In the genomic region with DNA sequence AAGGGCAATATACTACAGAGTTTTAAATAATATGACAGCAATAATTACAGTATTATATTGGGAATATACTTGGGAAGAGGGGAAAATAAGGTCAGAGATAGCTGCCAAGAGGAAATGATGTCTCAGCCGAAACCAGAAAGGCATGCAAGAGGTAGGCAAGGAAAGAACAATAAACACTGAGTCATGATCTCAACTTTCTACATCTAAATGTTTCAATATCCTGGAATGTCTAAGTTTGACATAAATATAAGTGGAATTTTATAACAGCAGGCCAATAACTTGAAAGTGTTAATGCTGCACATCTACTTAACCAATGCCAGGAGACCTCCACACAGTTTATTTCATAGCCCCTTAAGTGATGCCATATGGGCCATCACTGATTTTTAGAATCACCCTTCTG, we compare ENCODE assay signal across 16 cellular contexts.
A peak's percentile ranks its signal among the peaks of the same experiment; 100 is the strongest.
DNase-seq lines count a peak whose midpoint lies in the region; ATAC-seq and TF ChIP-seq lines count a peak whose summit lies in the region.
"Had no signal": no experiment of that assay in that cellular context is flagged by ENCODE, and none has a peak within 500 bp of the region (broad histone marks: within the 10 kb centered on the region; RNA-seq: fewer than 3 reads in every experiment).

No MANE protein-coding gene starts in this region.

- no peak overlapping the region for H3K27ac ChIP-seq in testis
- H3K27ac ChIP-seq: C4-2B, neutrophil had no signal

- no peaks in the 10 kb centered on the region for H3K27me3 Mint-ChIP-seq in chondrocyte (ENCODE audit: low read depth)
- no peaks in the 10 kb centered on the region for H3K27me3 Mint-ChIP-seq in endothelial cell (ENCODE audit: unreplicated experiment)

- peak overlapping the region; percentile 84 for H3K27ac Mint-ChIP-seq in chondrocyte (ENCODE audit: unreplicated experiment)
- H3K27ac Mint-ChIP-seq in endothelial cell (ENCODE audit: unreplicated experiment) = no peak overlapping the region
- H3K27ac Mint-ChIP-seq: activated naive CD8-positive, alpha-beta T cell treated with anti-CD3 and anti-CD28 coated beads for 36 hours; stimulated activated naive CD8-positive, alpha-beta T cell treated with anti-CD3 and anti-CD28 coated beads, Interleukin-15, Interleukin-2, amounts not matched to agents 100 ng/mL and 50 ng/mL, for 24 hours had no signal

- intact Hi-C loops in testis (cut with DNase I; ENCODE audit: low total_unique reads) = no loop called here

- H3K9me3 Mint-ChIP-seq in chondrocyte (ENCODE audit: low read depth) = peaks cover 3% of the 10 kb centered on the region
- H3K9me3 Mint-ChIP-seq in endothelial cell (ENCODE audit: unreplicated experiment) = no peaks in the 10 kb centered on the region

- no peaks in the 10 kb centered on the region for H3K9me3 ChIP-seq in testis
- H3K9me3 ChIP-seq: neutrophil had no signal

- TF ChIP-seq POLR2A in testis (IDR thresholded peaks at IDR 0.05) = no peak

- no peaks in the 10 kb centered on the region for H3K27me3 ChIP-seq in testis

- H3K4me3 ChIP-seq in AG09309 (ENCODE audit: control insufficient read depth, low read depth, low read length) (no peak overlapping the region), testis (no peak overlapping the region)

- H3K36me3 Mint-ChIP-seq in chondrocyte (ENCODE audit: low read depth) = peaks cover 3% of the 10 kb centered on the region
- no peaks in the 10 kb centered on the region for H3K36me3 Mint-ChIP-seq in endothelial cell (ENCODE audit: low read depth, unreplicated experiment)
- H3K36me3 Mint-ChIP-seq: activated naive CD8-positive, alpha-beta T cell treated with anti-CD3 and anti-CD28 coated beads for 36 hours had no signal

- DNase-seq in AG09309 (ENCODE audit: low read depth) (peak; percentile 73), NCI-H226 (peak; percentile 88), chondrocyte (ENCODE audit: low spot score) (no peak), lung microvascular endothelial cell (ENCODE audit: low read depth in 2 of 2) (peak; percentile 45 to 93), testis (no peak), endothelial cell (ENCODE audit: low spot score) (no peak), DMS114 treated with DMSO at 0.1 percent for 48 hours (lab: John Stamatoyannopoulos, UW; ENCODE audit: unreplicated experiment) (no peak)
- DNase-seq: activated naive CD8-positive, alpha-beta T cell treated with anti-CD3 and anti-CD28 coated beads for 36 hours; NCI-H69; stimulated activated CD4-positive, alpha-beta T cell treated with anti-CD3 and anti-CD28 coated beads, Interleukin-1b, Interleukin-23, amount 100 ng/mL, for 48 hours; T-helper 1 cell had no signal

- H3K4me1 Mint-ChIP-seq in chondrocyte (ENCODE audit: low read depth) (peaks cover 35% of the 10 kb centered on the region), endothelial cell (ENCODE audit: unreplicated experiment) (no peaks in the 10 kb centered on the region)
- H3K4me1 Mint-ChIP-seq: activated naive CD8-positive, alpha-beta T cell treated with anti-CD3 and anti-CD28 coated beads for 36 hours had no signal

- TF ChIP-seq CTCF in AG09309 (IDR thresholded peaks at IDR 0.05; ENCODE audit: control insufficient read depth, insufficient read depth, low read depth, low read length, missing control alignments) = no peak
- no peak for TF ChIP-seq CTCF in chondrocyte (IDR thresholded peaks at IDR 0.05)
- TF ChIP-seq CTCF in testis (IDR thresholded peaks at IDR 0.05) = no peak
- TF ChIP-seq CTCF in endothelial cell (IDR thresholded peaks at IDR 0.05; ENCODE audit: unreplicated experiment) = no peak

- H3K4me3 Mint-ChIP-seq in chondrocyte (ENCODE audit: unreplicated experiment) (no peak overlapping the region), endothelial cell (ENCODE audit: unreplicated experiment) (no peak overlapping the region)
- H3K4me3 Mint-ChIP-seq: activated naive CD8-positive, alpha-beta T cell treated with anti-CD3 and anti-CD28 coated beads for 36 hours; stimulated activated naive CD8-positive, alpha-beta T cell treated with anti-CD3 and anti-CD28 coated beads, Interleukin-15, Interleukin-2, amounts not matched to agents 100 ng/mL and 50 ng/mL, for 24 hours had no signal

- 62 to 68% methylated on average over 1 of the region's 1 CpG for WGBS in testis, 2 donors

- H3K36me3 ChIP-seq in testis (ENCODE audit: low read depth, missing control alignments) = no peaks in the 10 kb centered on the region
- H3K36me3 ChIP-seq: neutrophil had no signal

- H3K4me1 ChIP-seq in testis = no peaks in the 10 kb centered on the region

- ATAC-seq in HG03159 (IDR thresholded peaks at IDR 0.05; ENCODE audit: unreplicated experiment) = no peak
- ATAC-seq: HCT116 had no signal

Comparison
In these comparisons a context has a peak if more than half of its experiments do, and no peak if none do; other contexts are left out.
1. DNase-seq: peak in AG09309 (single experiment), NCI-H226 (single experiment) and lung microvascular endothelial cell (2 of 2); none in chondrocyte (single experiment), testis (single experiment), endothelial cell (single experiment) and DMS114 treated with DMSO at 0.1 percent for 48 hours (single experiment).